12 cellular contexts compared by ENCODE assay signal in the genomic region with DNA sequence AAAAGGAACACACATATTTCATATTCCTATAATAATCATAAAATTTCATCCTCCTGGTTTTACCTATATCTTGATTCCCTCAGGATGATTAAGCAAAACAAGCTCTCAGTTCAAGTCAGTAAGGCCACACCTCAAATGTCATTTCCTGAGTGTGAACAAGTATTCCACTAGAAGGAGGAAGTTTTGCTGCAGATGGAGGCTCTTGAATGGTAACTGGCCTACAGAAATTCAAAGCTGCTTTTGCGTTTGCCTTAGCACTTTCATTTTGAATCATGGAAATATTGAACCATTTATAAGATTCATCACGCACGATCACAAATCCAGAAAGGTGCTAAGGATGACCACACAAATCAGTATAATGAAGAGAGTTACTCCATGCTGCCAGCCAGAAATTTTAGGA.
DNase-seq lines count a peak whose midpoint lies in the region; ATAC-seq and TF ChIP-seq lines count a peak whose summit lies in the region.
"Had no signal": no experiment of that assay in that cellular context is flagged by ENCODE, and none has a peak within 500 bp of the region (broad histone marks: within the 10 kb centered on the region; RNA-seq: fewer than 3 reads in every experiment).

No MANE protein-coding gene starts in this region.

- no peak overlapping the region for H3K4me3 Mint-ChIP-seq in H9
- H3K4me3 Mint-ChIP-seq: activated CD4-positive, alpha-beta T cell treated with anti-CD3 and anti-CD28 coated beads, Interleukin-2, amount 10 ng/mL, durations not matched to agents 24 days and 14 days had no signal

- H3K4me1 Mint-ChIP-seq in H9: peaks cover 3 to 9% of the 10 kb centered on the region in 2 experiments; a peak in 3 of 4 replicates
- H3K4me1 Mint-ChIP-seq: activated CD4-positive, alpha-beta T cell treated with anti-CD3 and anti-CD28 coated beads, Interleukin-2, amount 10 ng/mL, durations not matched to agents 24 days and 14 days had no signal

- H3K79me1 ChIP-seq in H9 (ENCODE audit: insufficient read depth, low read depth, low read length, poor library complexity, severe bottlenecking): no peaks in the 10 kb centered on the region

- H3K9ac ChIP-seq in H9 (ENCODE audit: extremely low read depth, insufficient read length, low read length): no peak overlapping the region

- no peaks in the 10 kb centered on the region for H3K36me3 ChIP-seq in left lung
- H3K36me3 ChIP-seq: suprapubic skin had no signal

- no peak overlapping the region for H3K4me3 ChIP-seq in NB4 (ENCODE audit: low read depth, low read length)
- no peak overlapping the region for H3K4me3 ChIP-seq in left lung
- H3K4me3 ChIP-seq: suprapubic skin had no signal

- no peak overlapping the region for H4K8ac ChIP-seq in H9 (replicated peaks; ENCODE audit: insufficient read length, low read depth, low read length)

- TF ChIP-seq CTCF in NB4 (IDR thresholded peaks at IDR 0.05; ENCODE audit: low read depth, low read length): no peak
- TF ChIP-seq CTCF in left lung (IDR thresholded peaks at IDR 0.05): no peak
- TF ChIP-seq CTCF in H9 (conservative IDR thresholded peaks at IDR 0.05): no peak

- H3K4me2 ChIP-seq in H9 (ENCODE audit: insufficient read depth, insufficient read length, low read length): no peak overlapping the region

- no peaks in the 10 kb centered on the region for H3K27me3 Mint-ChIP-seq in H9 (ENCODE audit: low read depth)
- H3K27me3 Mint-ChIP-seq: activated CD4-positive, alpha-beta T cell treated with anti-CD3 and anti-CD28 coated beads, Interleukin-2, amount 10 ng/mL, durations not matched to agents 24 days and 14 days had no signal

- no peaks in the 10 kb centered on the region for H3K36me3 Mint-ChIP-seq in H9 (ENCODE audit: insufficient read depth in 1 of 3, low read depth in 3 of 3)

- no peak overlapping the region for H2BK20ac ChIP-seq in H9 (ENCODE audit: low read depth, low read length, poor library complexity, severe bottlenecking)

- no peaks in the 10 kb centered on the region for H3K9me3 Mint-ChIP-seq in H9
- H3K9me3 Mint-ChIP-seq: activated CD4-positive, alpha-beta T cell treated with anti-CD3 and anti-CD28 coated beads, Interleukin-2, amount 10 ng/mL, durations not matched to agents 24 days and 14 days had no signal

- no peak overlapping the region for H3K18ac ChIP-seq in H9 (ENCODE audit: insufficient read length, low read depth, low read length)

- no peak overlapping the region for H2AFZ ChIP-seq in H9 (ENCODE audit: low read length)

- H3K27me3 ChIP-seq in left lung (no peaks in the 10 kb centered on the region), H9 (ENCODE audit: insufficient read depth, low read length) (no peaks in the 10 kb centered on the region)
- H3K27me3 ChIP-seq: suprapubic skin had no signal

- no peak overlapping the region for H4K5ac ChIP-seq in H9 (ENCODE audit: insufficient read length, low read depth, low read length)

- no CpG with 5 or more reads among the region's 3 CpGs for WGBS in H9 (ENCODE audit: extremely low coverage, insufficient read length, low lambda C conversion rate)

- H3K27ac ChIP-seq in left lung (no peak overlapping the region), H9 (ENCODE audit: insufficient read length, low read depth, low read length) (no peak overlapping the region)
- H3K27ac ChIP-seq: suprapubic skin had no signal

- H3K9me3 ChIP-seq in left lung (no peaks in the 10 kb centered on the region), H9 (ENCODE audit: control insufficient read depth, low read depth, low read length) (no peaks in the 10 kb centered on the region)
- H3K9me3 ChIP-seq: suprapubic skin had no signal

- DNase-seq in NB4 (ENCODE audit: low read depth) (peak; percentile 2), left lung (no peak), H9 (no peak), iPS-NIHi7 (ENCODE audit: extremely low spot score) (no peak)
- DNase-seq: activated CD4-positive, alpha-beta T cell treated with anti-CD3 and anti-CD28 coated beads, Interleukin-2, amount 10 ng/mL, durations not matched to agents 24 days and 14 days; activated effector memory CD4-positive, alpha-beta T cell treated with Interleukin-2 at 50 U/mL for 16 hours; COR-L47; NCI-H187 treated with DMSO at 0.1 percent for 48 hours had no signal

- H3K4ac ChIP-seq in H9 (ENCODE audit: low read depth, low read length): no peak overlapping the region

- no peak for TF ChIP-seq POLR2A in NB4 (IDR thresholded peaks at IDR 0.05; ENCODE audit: extremely low read depth, insufficient read length)

- H4K91ac ChIP-seq in H9 (ENCODE audit: insufficient read length, low read depth, low read length): no peak overlapping the region

- peak; percentile 44 for ATAC-seq in GM18909 (IDR thresholded peaks at IDR 0.05; ENCODE audit: poor library complexity, unreplicated experiment)
- peak; percentile 56 for ATAC-seq in HG02623 (IDR thresholded peaks at IDR 0.05; ENCODE audit: unreplicated experiment)
- ATAC-seq in left lung: peak; percentile 55
- no peak for ATAC-seq in GM21723 (IDR thresholded peaks at IDR 0.05; ENCODE audit: unreplicated experiment)

- no peak overlapping the region for H2AK5ac ChIP-seq in H9 (ENCODE audit: insufficient read length, low read length)

- H3K56ac ChIP-seq in H9 (ENCODE audit: insufficient read length, low read depth, low read length): no peak overlapping the region

- H4K20me1 ChIP-seq in H9 (ENCODE audit: control insufficient read depth, insufficient read depth, insufficient read length): no peaks in the 10 kb centered on the region

- H2BK120ac ChIP-seq in H9 (ENCODE audit: low read depth, low read length, poor library complexity, severe bottlenecking): no peak overlapping the region

- no peak overlapping the region for H3K27ac Mint-ChIP-seq in H9
- H3K27ac Mint-ChIP-seq: activated CD4-positive, alpha-beta T cell treated with anti-CD3 and anti-CD28 coated beads, Interleukin-2, amount 10 ng/mL, durations not matched to agents 24 days and 14 days had no signal

- H3K79me2 ChIP-seq in H9 (ENCODE audit: insufficient read depth, low read length): no peaks in the 10 kb centered on the region

- no peak overlapping the region for H3K14ac ChIP-seq in H9 (ENCODE audit: insufficient read depth, low read length)

- intact Hi-C loops in left lung (cut with DNase I): no loop called here

- no peaks in the 10 kb centered on the region for H3K4me1 ChIP-seq in left lung
- H3K4me1 ChIP-seq in H9 (ENCODE audit: insufficient read depth, low read length): no peaks in the 10 kb centered on the region
- H3K4me1 ChIP-seq: suprapubic skin had no signal

- H2BK12ac ChIP-seq in H9 (ENCODE audit: insufficient read length, low read depth, low read length): no peak overlapping the region

- no peak overlapping the region for H3K23ac ChIP-seq in H9 (ENCODE audit: insufficient read length, low read depth, low read length)

- H3T11ph ChIP-seq in H9 (ENCODE audit: low read length): no peak overlapping the region

- H3K23me2 ChIP-seq in H9 (ENCODE audit: insufficient read length, low read depth, low read length, poor library complexity, severe bottlenecking): no peaks in the 10 kb centered on the region

- no peak overlapping the region for H2BK5ac ChIP-seq in H9 (ENCODE audit: insufficient read length, low read length)

- no peak overlapping the region for H2BK15ac ChIP-seq in H9 (ENCODE audit: low read depth, low read length)
